8 cellular contexts compared by ENCODE assay signal in the genomic region with DNA sequence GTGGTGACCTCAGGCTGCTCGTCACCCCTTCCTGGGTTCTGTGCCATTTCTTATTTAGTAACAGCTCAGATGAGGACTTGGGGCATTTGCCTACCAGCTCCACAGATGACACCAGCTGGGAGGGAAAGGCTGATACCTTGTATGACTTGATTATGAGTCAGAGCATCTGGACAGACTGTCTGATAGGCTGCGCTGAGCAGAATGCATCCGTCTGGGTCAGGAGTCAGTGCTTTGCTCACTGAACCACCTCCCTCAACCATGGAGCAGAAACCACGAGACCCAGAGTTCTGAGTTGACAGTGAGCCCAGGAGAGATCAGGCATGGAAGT. TPM values are rescaled to one million over a fixed set of nuclear protein-coding genes. Genes with fewer than 3 reads are reported as not detected.
DNase-seq lines count a peak whose midpoint lies in the region; ATAC-seq lines count a peak whose summit lies in the region.
"Had no signal": no experiment of that assay in that cellular context is flagged by ENCODE, and none has a peak within 500 bp of the region (broad histone marks: within the 10 kb centered on the region; RNA-seq: fewer than 3 reads in every experiment).

No MANE protein-coding gene starts in this region.

- H3K9me3 ChIP-seq in duodenal mucosa (ENCODE audit: control insufficient read depth in 1 of 2, low read length in 2 of 2) (no peaks in the 10 kb centered on the region), skeletal muscle satellite cell (replicated peaks; ENCODE audit: low read length) (no peaks in the 10 kb centered on the region)

- peak overlapping the region; percentile 24 for H3K4me2 ChIP-seq in skeletal muscle satellite cell (ENCODE audit: low read length)

- peak; percentile 67 for ATAC-seq in GM19467 (IDR thresholded peaks at IDR 0.05; ENCODE audit: unreplicated experiment)

- H3K9ac ChIP-seq in duodenal mucosa (ENCODE audit: low read depth in 1 of 2, low read length in 2 of 2) (peak overlapping the region in 1 of 2 donors; percentile 2), skeletal muscle satellite cell (ENCODE audit: low read depth, low read length) (no peak overlapping the region)

- H3K4me3 ChIP-seq in duodenal mucosa (ENCODE audit: low read depth in 1 of 2, low read length in 2 of 2) = peak overlapping the region; percentile 14 to 45
- no peak overlapping the region for H3K4me3 ChIP-seq in skeletal muscle satellite cell (ENCODE audit: low read length)

- H3K27ac ChIP-seq in duodenal mucosa (ENCODE audit: low read depth, low read length) (no peak overlapping the region), substantia nigra (ENCODE audit: low read depth, low read length, poor library complexity, severe bottlenecking) (no peak overlapping the region)
- H3K27ac ChIP-seq: VCaP had no signal

- H3K36me3 ChIP-seq in duodenal mucosa (ENCODE audit: control insufficient read depth in 1 of 2, insufficient read depth in 2 of 2, low read length in 2 of 2) (peaks cover 0 to 7% of the 10 kb centered on the region in 2 donors), skeletal muscle satellite cell (ENCODE audit: insufficient read depth, low read length) (no peaks in the 10 kb centered on the region)

- H3K27me3 ChIP-seq in duodenal mucosa (ENCODE audit: control insufficient read depth in 1 of 2, insufficient read depth in 2 of 2, low read length in 2 of 2) (no peaks in the 10 kb centered on the region), skeletal muscle satellite cell (ENCODE audit: control insufficient read depth, insufficient read depth, low read length) (peaks cover 33% of the 10 kb centered on the region)

- DNase-seq in NCI-H2171 (lab: John Stamatoyannopoulos, UW) = peak; percentile 31
- DNase-seq in NCI-H2107 treated with DMSO at 0.1 percent for 48 hours (lab: John Stamatoyannopoulos, UW; ENCODE audit: unreplicated experiment) = no peak
- DNase-seq in stimulated activated CD4-positive, alpha-beta T cell treated with anti-CD3 and anti-CD28 coated beads, Interleukin-4, amount 100 ng/mL, for 24 hours = no peak
- no peak for DNase-seq in substantia nigra (lab: John Stamatoyannopoulos, UW)

- H3K4me1 ChIP-seq in duodenal mucosa (ENCODE audit: control insufficient read depth in 1 of 2, insufficient read depth in 2 of 2, low read length in 2 of 2) = peaks cover 70 to 78% of the 10 kb centered on the region in 2 donors
- peaks cover 18% of the 10 kb centered on the region for H3K4me1 ChIP-seq in skeletal muscle satellite cell (ENCODE audit: control insufficient read depth, insufficient read depth, low read length)

RNA-seq across cellular contexts. Expression of a gene that starts 6.8 kb away (rescaled TPM):
- total RNA-seq in skeletal muscle satellite cell (2012; rRNA removed) = not detected in 2 replicates
